ENCODE assay signal across 20 cellular contexts in the genomic region with DNA sequence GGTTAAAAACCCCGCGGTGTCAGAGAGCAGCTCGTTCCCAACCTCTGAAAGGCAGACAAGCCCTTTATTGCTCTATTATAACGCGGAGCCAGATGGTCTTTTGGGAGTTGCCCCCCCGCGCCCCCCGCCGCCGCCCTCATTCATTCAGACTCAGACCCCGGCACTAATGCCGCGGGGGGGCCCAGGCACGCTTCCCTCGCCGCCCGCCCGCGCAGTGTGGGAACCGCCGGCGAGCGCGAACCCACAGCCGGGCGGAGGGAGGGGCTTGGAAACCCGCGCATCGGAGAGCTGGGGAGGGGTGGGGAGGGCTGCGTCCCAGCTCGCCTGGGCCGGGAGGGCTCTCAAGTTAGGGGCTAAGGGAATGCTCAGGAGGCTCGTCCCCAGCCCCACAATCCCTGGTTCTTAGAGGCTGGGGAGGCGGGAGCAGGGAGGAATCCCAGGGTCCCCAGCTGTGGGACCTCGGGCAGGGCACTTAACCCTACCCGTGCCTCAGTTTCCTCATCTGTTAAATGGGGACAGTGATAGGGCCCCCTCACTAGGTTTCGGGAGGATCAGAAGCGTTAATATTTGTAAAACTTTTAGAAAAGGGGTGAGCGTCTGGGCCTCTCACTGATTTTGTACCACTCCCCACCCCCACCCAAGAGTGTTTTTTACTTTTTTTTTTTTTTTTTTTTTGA. TPM values are rescaled to one million over a fixed set of nuclear protein-coding genes. Genes with fewer than 3 reads are reported as not detected.
A peak's percentile ranks its signal among the peaks of the same experiment; 100 is the strongest.
DNase-seq lines count a peak whose midpoint lies in the region; FAIRE-seq and TF ChIP-seq lines count a peak whose summit lies in the region.
"Had no signal": no experiment of that assay in that cellular context is flagged by ENCODE, and none has a peak within 500 bp of the region (broad histone marks: within the 10 kb centered on the region; RNA-seq: fewer than 3 reads in every experiment).

No MANE protein-coding gene starts in this region.

- FAIRE-seq in kidney (lab: Jason Lieb, UNC), result no peak
- FAIRE-seq: H54, keratinocyte had no signal

- H3K9ac ChIP-seq in endodermal cell (ENCODE audit: extremely low read depth, low read length, poor library complexity, severe bottlenecking) (no peak overlapping the region), colonic mucosa (ENCODE audit: low read depth in 2 of 2, low read length in 2 of 2) (no peak overlapping the region), kidney (ENCODE audit: low read length in 2 of 2) (no peak overlapping the region), trophoblast cell (ENCODE audit: low read length) (no peak overlapping the region)

- H3K27ac Mint-ChIP-seq in endodermal cell, result no peak overlapping the region
- peak overlapping the region; percentile 88 for H3K27ac Mint-ChIP-seq in type B pancreatic cell
- H3K27ac Mint-ChIP-seq: activated CD4-positive, alpha-beta T cell treated with anti-CD3 and anti-CD28 coated beads, Interleukin-2, amount 10 ng/mL, durations not matched to agents 7 days and 5 days; activated naive CD8-positive, alpha-beta T cell treated with anti-CD3 and anti-CD28 coated beads, Interleukin-2, amount 10 ng/mL, durations not matched to agents 7 days and 5 days; activated T-cell treated with anti-CD3 and anti-CD28 coated beads, Interleukin-2, amount 50 U/mL, for 72 hours; mesothelial cell of epicardium had no signal

- no peak overlapping the region for H3K4ac ChIP-seq in trophoblast cell (ENCODE audit: low read depth, low read length)

- H2AFZ ChIP-seq in trophoblast cell (ENCODE audit: insufficient read depth, low read length, poor library complexity), result no peak overlapping the region

- H3K23ac ChIP-seq in trophoblast cell (ENCODE audit: low read length), result no peak overlapping the region

- H3K4me1 Mint-ChIP-seq in endodermal cell (no peaks in the 10 kb centered on the region), type B pancreatic cell (ENCODE audit: unreplicated experiment) (peaks cover 7% of the 10 kb centered on the region)
- H3K4me1 Mint-ChIP-seq: activated naive CD8-positive, alpha-beta T cell treated with anti-CD3 and anti-CD28 coated beads, Interleukin-2, amount 10 ng/mL, durations not matched to agents 7 days and 5 days had no signal

- peaks cover 2% of the 10 kb centered on the region for H3K79me1 ChIP-seq in trophoblast cell (ENCODE audit: low read length)

- H3K27ac ChIP-seq in endodermal cell (ENCODE audit: low read depth, low read length) (peak overlapping the region; percentile 64), colonic mucosa (no peak overlapping the region), kidney (ENCODE audit: low read depth in 2 of 2, low read length in 2 of 2) (no peak overlapping the region), trophoblast cell (ENCODE audit: low read depth, low read length) (no peak overlapping the region)
- H3K27ac ChIP-seq: SJCRH30 had no signal

- H3K9me3 ChIP-seq in endodermal cell (ENCODE audit: control insufficient read depth, low read length) (no peaks in the 10 kb centered on the region), colonic mucosa (no peaks in the 10 kb centered on the region), kidney (ENCODE audit: control insufficient read depth in 1 of 2, low read length in 2 of 2) (no peaks in the 10 kb centered on the region), trophoblast cell (ENCODE audit: insufficient read depth, low read depth, low read length) (no peaks in the 10 kb centered on the region)
- H3K9me3 ChIP-seq: SJCRH30 had no signal

- H3K27me3 Mint-ChIP-seq in endodermal cell (ENCODE audit: insufficient read depth) (peaks cover 39% of the 10 kb centered on the region), type B pancreatic cell (peaks cover 7% of the 10 kb centered on the region)

- no peak overlapping the region for H3K4me2 ChIP-seq in trophoblast cell (ENCODE audit: low read length)

- DNase-seq in stimulated activated CD4-positive, alpha-beta T cell treated with anti-CD3 and anti-CD28 coated beads, Interleukin-12 subunit alpha, Interleukin-12 subunit beta, amount 100 ng/mL, for 4 hours, result peak; percentile 33
- no peak for DNase-seq in stimulated activated CD4-positive, alpha-beta T cell treated with anti-CD3 and anti-CD28 coated beads, Interleukin-4, amount 100 ng/mL, for 1 hour
- DNase-seq in NCI-H82 (lab: John Stamatoyannopoulos, UW) (peak; percentile 80), endodermal cell (peak; percentile 70), type B pancreatic cell (ENCODE audit: extremely low spot score, unreplicated experiment) (no peak), colonic mucosa (no peak), kidney (no peak), trophoblast cell (no peak)
- DNase-seq: activated CD4-positive, alpha-beta T cell treated with anti-CD3 and anti-CD28 coated beads, Interleukin-2, amount 10 ng/mL, durations not matched to agents 7 days and 5 days; activated naive CD8-positive, alpha-beta T cell treated with anti-CD3 and anti-CD28 coated beads, Interleukin-2, amount 10 ng/mL, durations not matched to agents 7 days and 5 days; activated T-cell treated with anti-CD3 and anti-CD28 coated beads, Interleukin-2, amount 50 U/mL, for 72 hours; effector CD4-positive, alpha-beta T cell; stimulated activated CD4-positive, alpha-beta T cell treated with anti-CD3 and anti-CD28 coated beads, Interleukin-4, amount 100 ng/mL, for 24 hours; stimulated activated CD8-positive, alpha-beta memory T cell treated with anti-CD3 and anti-CD28 coated beads, Interleukin-4, amount 100 ng/mL, for 48 hours; T1000 had no signal

- no peak overlapping the region for H3K18ac ChIP-seq in trophoblast cell (ENCODE audit: low read length)

- H2BK120ac ChIP-seq in trophoblast cell (ENCODE audit: insufficient read depth, low read length, poor library complexity), result no peak overlapping the region

- H3K4me3 ChIP-seq in endodermal cell (ENCODE audit: low read length) (no peak overlapping the region), colonic mucosa (no peak overlapping the region), kidney (ENCODE audit: low read length in 2 of 2) (no peak overlapping the region), trophoblast cell (ENCODE audit: low read depth, low read length) (no peak overlapping the region)
- H3K4me3 ChIP-seq: SJCRH30 had no signal

- H3K27me3 ChIP-seq in endodermal cell (ENCODE audit: control insufficient read depth, insufficient read depth, low read length, poor library complexity, severe bottlenecking) (peaks cover 28% of the 10 kb centered on the region), colonic mucosa (peaks cover 15% of the 10 kb centered on the region), trophoblast cell (ENCODE audit: insufficient read depth, low read length) (peaks cover 4% of the 10 kb centered on the region)

- H3K79me2 ChIP-seq in trophoblast cell (ENCODE audit: control insufficient read depth, insufficient read depth, low read length, poor library complexity), result no peaks in the 10 kb centered on the region

- no peak overlapping the region for H4K91ac ChIP-seq in trophoblast cell (ENCODE audit: low read depth, low read length)

- H4K8ac ChIP-seq in trophoblast cell (ENCODE audit: low read depth, low read length), result no peak overlapping the region

- intact Hi-C loops in colonic mucosa (cut with DNase I) (no loop called here), kidney (cut with DNase I) (loop anchor here (10.0 kb wide), 1 partner anchor 126 kb away; a partner anchor contains a TSS)

- no peak overlapping the region for H4K12ac ChIP-seq in trophoblast cell (ENCODE audit: low read depth, low read length)

- H3K9me3 Mint-ChIP-seq in endodermal cell, result no peaks in the 10 kb centered on the region
- no peaks in the 10 kb centered on the region for H3K9me3 Mint-ChIP-seq in type B pancreatic cell
- H3K9me3 Mint-ChIP-seq: activated CD4-positive, alpha-beta T cell treated with anti-CD3 and anti-CD28 coated beads, Interleukin-2, amount 10 ng/mL, durations not matched to agents 7 days and 5 days; activated naive CD8-positive, alpha-beta T cell treated with anti-CD3 and anti-CD28 coated beads, Interleukin-2, amount 10 ng/mL, durations not matched to agents 7 days and 5 days; activated T-cell treated with anti-CD3 and anti-CD28 coated beads, Interleukin-2, amount 50 U/mL, for 72 hours; mesothelial cell of epicardium had no signal

- H2AK5ac ChIP-seq in trophoblast cell (ENCODE audit: low read length), result no peak overlapping the region

- H2BK12ac ChIP-seq in trophoblast cell (ENCODE audit: low read length), result no peak overlapping the region

- TF ChIP-seq CTCF in endodermal cell (conservative IDR thresholded peaks at IDR 0.05) (no peak), type B pancreatic cell (conservative IDR thresholded peaks at IDR 0.05) (no peak), colonic mucosa (IDR thresholded peaks at IDR 0.05) (no peak), kidney (IDR thresholded peaks at IDR 0.05; ENCODE audit: borderline replicate concordance, extremely low read depth, insufficient read depth) (no peak)

- no peak overlapping the region for H3K4me3 Mint-ChIP-seq in endodermal cell
- no peak overlapping the region for H3K4me3 Mint-ChIP-seq in type B pancreatic cell
- H3K4me3 Mint-ChIP-seq: activated CD4-positive, alpha-beta T cell treated with anti-CD3 and anti-CD28 coated beads, Interleukin-2, amount 10 ng/mL, durations not matched to agents 7 days and 5 days; activated naive CD8-positive, alpha-beta T cell treated with anti-CD3 and anti-CD28 coated beads, Interleukin-2, amount 10 ng/mL, durations not matched to agents 7 days and 5 days; activated T-cell treated with anti-CD3 and anti-CD28 coated beads, Interleukin-2, amount 50 U/mL, for 72 hours; mesothelial cell of epicardium had no signal

- H3K36me3 Mint-ChIP-seq in endodermal cell (ENCODE audit: low read depth) (no peaks in the 10 kb centered on the region), type B pancreatic cell (no peaks in the 10 kb centered on the region)
- H3K36me3 Mint-ChIP-seq: activated naive CD8-positive, alpha-beta T cell treated with anti-CD3 and anti-CD28 coated beads, Interleukin-2, amount 10 ng/mL, durations not matched to agents 7 days and 5 days; mesothelial cell of epicardium had no signal

- no peak overlapping the region for H3K14ac ChIP-seq in trophoblast cell (ENCODE audit: low read length)

- WGBS in endodermal cell (ENCODE audit: insufficient coverage in 1 of 2, insufficient read length in 1 of 2), 2 experiments, result 17 to 27% methylated on average over 7 to 39 of the region's 39 CpGs
- no CpG with 5 or more reads among the region's 39 CpGs for WGBS in trophoblast cell (ENCODE audit: extremely low coverage, insufficient coverage, insufficient read length)

- H3K36me3 ChIP-seq in endodermal cell (ENCODE audit: control insufficient read depth, insufficient read depth, low read length) (no peaks in the 10 kb centered on the region), colonic mucosa (no peaks in the 10 kb centered on the region), kidney (ENCODE audit: control insufficient read depth in 1 of 2, insufficient read depth in 2 of 2, low read length in 2 of 2) (no peaks in the 10 kb centered on the region), trophoblast cell (ENCODE audit: control insufficient read depth in 1 of 2, insufficient read depth in 2 of 2, low read length in 2 of 2) (no peaks in the 10 kb centered on the region)
- H3K36me3 ChIP-seq: SJCRH30 had no signal

- no peak overlapping the region for H2BK5ac ChIP-seq in trophoblast cell (ENCODE audit: low read depth, low read length, poor library complexity)

- H3K4me1 ChIP-seq in endodermal cell (ENCODE audit: control insufficient read depth, insufficient read depth, low read length), result no peaks in the 10 kb centered on the region
- peaks cover 10% of the 10 kb centered on the region for H3K4me1 ChIP-seq in colonic mucosa
- peaks cover 0 to 17% of the 10 kb centered on the region in 2 donors for H3K4me1 ChIP-seq in kidney (ENCODE audit: control insufficient read depth in 1 of 2, insufficient read depth in 1 of 2, low read depth in 1 of 2, low read length in 2 of 2)
- H3K4me1 ChIP-seq in trophoblast cell (ENCODE audit: control insufficient read depth in 1 of 2, insufficient read depth in 2 of 2, low read length in 2 of 2), result peaks cover 2 to 6% of the 10 kb centered on the region in 2 experiments

RNA-seq across cellular contexts. Expression of a gene that starts 10.9 kb away (rescaled TPM):
- total RNA-seq in endodermal cell, result not detected
- 59.2 TPM for polyA plus RNA-seq in endodermal cell (2013, experiment 1 of 2)
- 46.1 TPM for polyA plus RNA-seq in endodermal cell (2013, experiment 2 of 2)
- 4.5 and 5.1 TPM in 2 replicates for total RNA-seq in type B pancreatic cell (ENCODE audit: low replicate concordance)
- total RNA-seq in colonic mucosa, result 1 to 10 TPM; 2.5 to 4.2 TPM
- total RNA-seq in kidney, result 0.44 TPM
- not detected for polyA plus RNA-seq in kidney (ENCODE audit: insufficient read depth, low read depth, low replicate concordance)
- 0.21 and 0.22 TPM in 2 replicates for polyA plus RNA-seq in trophoblast cell (2013)
- total RNA-seq: activated CD4-positive, alpha-beta T cell treated with anti-CD3 and anti-CD28 coated beads, Interleukin-2, amount 10 ng/mL, durations not matched to agents 7 days and 5 days; activated naive CD8-positive, alpha-beta T cell treated with anti-CD3 and anti-CD28 coated beads, Interleukin-2, amount 10 ng/mL, durations not matched to agents 7 days and 5 days; Calu3; mesothelial cell of epicardium; SJCRH30 had no signal

RNA-seq across cellular contexts. Expression of a gene that starts 14.6 kb away (rescaled TPM):
- total RNA-seq in endodermal cell (10 to 100 TPM; 45.6 to 49.5 TPM), type B pancreatic cell (ENCODE audit: low replicate concordance) (36.4 and 49.1 TPM in 2 replicates), colonic mucosa (10 to 100 TPM; 27.0 to 42.0 TPM), kidney (33.7 TPM)
- 34.9 TPM for polyA plus RNA-seq in endodermal cell (2013, experiment 1 of 2)
- polyA plus RNA-seq in endodermal cell (2013, experiment 2 of 2), result 35.6 TPM
- 13.3 TPM for polyA plus RNA-seq in kidney (ENCODE audit: insufficient read depth, low read depth, low replicate concordance)
- 12.5 and 13.9 TPM in 2 replicates for polyA plus RNA-seq in trophoblast cell (2013)

RNA-seq across cellular contexts. Expression of a gene that starts 15.2 kb away (rescaled TPM):
- total RNA-seq in endodermal cell (under 1 TPM; 0.29 to 0.46 TPM), type B pancreatic cell (ENCODE audit: low replicate concordance) (4.2 and 8.5 TPM in 2 replicates), colonic mucosa (100 to 1,000 TPM; 111 to 145 TPM), kidney (95.0 TPM)
- 1.1 TPM for polyA plus RNA-seq in endodermal cell (2013, experiment 1 of 2)
- 0.95 TPM for polyA plus RNA-seq in endodermal cell (2013, experiment 2 of 2)
- polyA plus RNA-seq in kidney (ENCODE audit: insufficient read depth, low read depth, low replicate concordance), result 99.1 TPM
- 0.07 and 0.14 TPM in 2 replicates for polyA plus RNA-seq in trophoblast cell (2013)
- total RNA-seq: SJCRH30 had no signal

RNA-seq across cellular contexts. Expression of a gene that starts 45.6 kb away (rescaled TPM):
- total RNA-seq in endodermal cell (10 to 100 TPM; 33.4 to 34.4 TPM), type B pancreatic cell (ENCODE audit: low replicate concordance) (33.7 and 40.3 TPM in 2 replicates), colonic mucosa (100 to 1,000 TPM; 105 to 120 TPM), kidney (39.5 TPM)
- 33.4 TPM for polyA plus RNA-seq in endodermal cell (2013, experiment 1 of 2)
- 29.0 TPM for polyA plus RNA-seq in endodermal cell (2013, experiment 2 of 2)
- polyA plus RNA-seq in kidney (ENCODE audit: insufficient read depth, low read depth, low replicate concordance), result 25.6 TPM
- 5.7 and 6.2 TPM in 2 replicates for polyA plus RNA-seq in trophoblast cell (2013)

Comparison
In these comparisons a context has a peak if more than half of its experiments do, and no peak if none do; other contexts are left out.
1. DNase-seq: peak in stimulated activated CD4-positive, alpha-beta T cell treated with anti-CD3 and anti-CD28 coated beads, Interleukin-12 subunit alpha, Interleukin-12 subunit beta, amount 100 ng/mL, for 4 hours (single experiment), NCI-H82 (single experiment) and endodermal cell (single experiment); none in stimulated activated CD4-positive, alpha-beta T cell treated with anti-CD3 and anti-CD28 coated beads, Interleukin-4, amount 100 ng/mL, for 1 hour (single experiment), type B pancreatic cell (single experiment), colonic mucosa (single experiment), kidney (single experiment) and trophoblast cell (0 of 2).
2. RNA of a gene that starts 15.2 kb away (total RNA-seq): 111 to 145 TPM in colonic mucosa and 95.0 TPM in kidney (single experiment); 4.2 to 8.5 TPM in type B pancreatic cell and 0.29 to 0.46 TPM in endodermal cell; every median in the first group is over 10 times any median in the second.